Comparison of ENCODE assay signal across 8 cellular contexts in genomic region chr17:44911133-44912001, GRCh38. TPM values are rescaled to one million over a fixed set of nuclear protein-coding genes. Genes with fewer than 3 reads are reported as not detected.
DNase-seq lines count a peak whose midpoint lies in the region; ATAC-seq and TF ChIP-seq lines count a peak whose summit lies in the region.

No MANE protein-coding gene starts in this region.

- peaks cover 4% of the 10 kb centered on the region for H3K36me3 Mint-ChIP-seq in endothelial cell (ENCODE audit: low read depth, unreplicated experiment)

- no peak overlapping the region for H3K4me3 Mint-ChIP-seq in endothelial cell (ENCODE audit: unreplicated experiment)
- H3K4me3 Mint-ChIP-seq in stimulated activated naive CD8-positive, alpha-beta T cell treated with anti-CD3 and anti-CD28 coated beads, Interleukin-15, amount 100 ng/mL, for 72 hours: peak overlapping the region; percentile 48 to 60

- H3K4me1 ChIP-seq in MM.1S (ENCODE audit: low read length): no peaks in the 10 kb centered on the region

- no peak overlapping the region for H3K27ac Mint-ChIP-seq in endothelial cell (ENCODE audit: unreplicated experiment)
- no peak overlapping the region for H3K27ac Mint-ChIP-seq in stimulated activated naive CD8-positive, alpha-beta T cell treated with anti-CD3 and anti-CD28 coated beads, Interleukin-15, amount 100 ng/mL, for 72 hours

- H3K9me3 ChIP-seq in MM.1S (replicated peaks; ENCODE audit: insufficient read depth, low read length): no peaks in the 10 kb centered on the region

- no peaks in the 10 kb centered on the region for H3K79me2 ChIP-seq in MM.1S (ENCODE audit: low read length)

- peak; percentile 82 for ATAC-seq in stimulated activated naive CD8-positive, alpha-beta T cell treated with anti-CD3 and anti-CD28 coated beads, Interleukin-15, amount 100 ng/mL, for 72 hours
- ATAC-seq in GM21825 (IDR thresholded peaks at IDR 0.05; ENCODE audit: unreplicated experiment): no peak

- H3F3A ChIP-seq in MM.1S (ENCODE audit: insufficient read depth, low read length): no peaks in the 10 kb centered on the region

- H3K9me3 Mint-ChIP-seq in endothelial cell (ENCODE audit: unreplicated experiment): no peaks in the 10 kb centered on the region
- H3K9me3 Mint-ChIP-seq in stimulated activated naive CD8-positive, alpha-beta T cell treated with anti-CD3 and anti-CD28 coated beads, Interleukin-15, amount 100 ng/mL, for 72 hours: no peaks in the 10 kb centered on the region

- H2AFZ ChIP-seq in MM.1S (ENCODE audit: low read length): peak overlapping the region; percentile 45; the same call in 1 of the 2 replicates

- no peaks in the 10 kb centered on the region for H4K20me1 ChIP-seq in MM.1S (ENCODE audit: insufficient read depth, low read length)

- peak; percentile 61 for DNase-seq in EL
- peak; percentile 32 for DNase-seq in MM.1S
- peak; percentile 58 to 69 for DNase-seq in activated CD4-positive, alpha-beta T cell treated with anti-CD3 and anti-CD28 coated beads, Interleukin-2, amount 50 U/mL, for 48 hours
- peak; percentile 61 for DNase-seq in endothelial cell (ENCODE audit: low spot score)
- peak; percentile 58 for DNase-seq in midbrain (lab: John Stamatoyannopoulos, UW)
- DNase-seq in stimulated activated naive CD8-positive, alpha-beta T cell treated with anti-CD3 and anti-CD28 coated beads, Interleukin-15, amount 100 ng/mL, for 72 hours: peak; percentile 49 to 58
- DNase-seq in SW480 (ENCODE audit: low spot score): no peak

- no peak overlapping the region for H3K27ac ChIP-seq in MM.1S (ENCODE audit: low read length)

- no peaks in the 10 kb centered on the region for H3K36me3 ChIP-seq in MM.1S (replicated peaks; ENCODE audit: insufficient read depth, low read length)

- peaks cover 40% of the 10 kb centered on the region for H3K27me3 ChIP-seq in MM.1S (replicated peaks; ENCODE audit: insufficient read depth, low read length)

- H3K9ac ChIP-seq in MM.1S (ENCODE audit: low read length): no peak overlapping the region

- H3K4me3 ChIP-seq in MM.1S (ENCODE audit: low read length): no peak overlapping the region; the same call in 1 of the 2 replicates

- H3K4me2 ChIP-seq in MM.1S (ENCODE audit: low read depth, low read length): peak overlapping the region; percentile 65

- no peaks in the 10 kb centered on the region for H3K9me2 ChIP-seq in MM.1S (replicated peaks; ENCODE audit: insufficient read depth, low read length)

- TF ChIP-seq CTCF in MM.1S (IDR thresholded peaks at IDR 0.05; ENCODE audit: low read length): peak; percentile 39
- no peak for TF ChIP-seq CTCF in endothelial cell (IDR thresholded peaks at IDR 0.05; ENCODE audit: unreplicated experiment)

- peaks cover 10% of the 10 kb centered on the region for H3K27me3 Mint-ChIP-seq in endothelial cell (ENCODE audit: unreplicated experiment)
- H3K27me3 Mint-ChIP-seq in stimulated activated naive CD8-positive, alpha-beta T cell treated with anti-CD3 and anti-CD28 coated beads, Interleukin-15, amount 100 ng/mL, for 72 hours: peaks cover 60% of the 10 kb centered on the region

- H3K4me1 Mint-ChIP-seq in endothelial cell (ENCODE audit: unreplicated experiment): peaks cover 25% of the 10 kb centered on the region
- H3K4me1 Mint-ChIP-seq in stimulated activated naive CD8-positive, alpha-beta T cell treated with anti-CD3 and anti-CD28 coated beads, Interleukin-15, amount 100 ng/mL, for 72 hours: peaks cover 18% of the 10 kb centered on the region

RNA-seq across cellular contexts. Expression of gene GFAP, which starts 3.9 kb away (rescaled TPM):
- not detected for total RNA-seq in endothelial cell (ENCODE audit: unreplicated experiment)

RNA-seq across cellular contexts. Expression of gene EFTUD2, which starts 12.1 kb away (rescaled TPM):
- 154 TPM for total RNA-seq in endothelial cell (ENCODE audit: unreplicated experiment)

RNA-seq across cellular contexts. Expression of gene KIF18B, which starts 36.2 kb away (rescaled TPM):
- 7.1 TPM for total RNA-seq in endothelial cell (ENCODE audit: unreplicated experiment)

RNA-seq across cellular contexts. Expression of gene C1QL1, which starts 56.7 kb away (rescaled TPM):
- total RNA-seq in endothelial cell (ENCODE audit: unreplicated experiment): not detected
